In genomic region chr6:11496152-11497060, GRCh38 we compare ENCODE assay signal across 8 cellular contexts. TPM values are rescaled to one million over a fixed set of nuclear protein-coding genes. Genes with fewer than 3 reads are reported as not detected.
DNase-seq lines count a peak whose midpoint lies in the region; ATAC-seq lines count a peak whose summit lies in the region.

No MANE protein-coding gene starts in this region.

- H3K27ac ChIP-seq in mesendoderm (ENCODE audit: low read depth, low read length): no peak overlapping the region

- no peak overlapping the region for H3K18ac ChIP-seq in mesendoderm (ENCODE audit: low read length)

- H3K9ac ChIP-seq in mesendoderm (ENCODE audit: low read length): no peak overlapping the region

- H3K4ac ChIP-seq in mesendoderm (ENCODE audit: low read depth, low read length): no peak overlapping the region

- no peaks in the 10 kb centered on the region for H3K27me3 ChIP-seq in mesendoderm (ENCODE audit: insufficient read depth, low read length, poor library complexity)

- H3K4me3 Mint-ChIP-seq in activated CD4-positive, alpha-beta T cell treated with anti-CD3 and anti-CD28 coated beads, Interleukin-2, amount 10 ng/mL, durations not matched to agents 7 days and 5 days: no peak overlapping the region

- H3K36me3 Mint-ChIP-seq in activated CD4-positive, alpha-beta T cell treated with anti-CD3 and anti-CD28 coated beads, Interleukin-2, amount 10 ng/mL, durations not matched to agents 7 days and 5 days (ENCODE audit: low read depth): no peaks in the 10 kb centered on the region

- peaks cover 2% of the 10 kb centered on the region for H3K4me1 Mint-ChIP-seq in activated CD4-positive, alpha-beta T cell treated with anti-CD3 and anti-CD28 coated beads, Interleukin-2, amount 10 ng/mL, durations not matched to agents 7 days and 5 days

- no peak overlapping the region for H2BK5ac ChIP-seq in mesendoderm (ENCODE audit: low read length)

- ATAC-seq in GM19035 (IDR thresholded peaks at IDR 0.05; ENCODE audit: unreplicated experiment) (peak; percentile 74), HG03460 (IDR thresholded peaks at IDR 0.05; ENCODE audit: unreplicated experiment) (peak; percentile 55)

- H3K79me1 ChIP-seq in mesendoderm (ENCODE audit: low read length): no peaks in the 10 kb centered on the region

- no peaks in the 10 kb centered on the region for H3K4me1 ChIP-seq in mesendoderm (ENCODE audit: control insufficient read depth, low read depth, low read length)

- CTCF ChIA-PET in activated CD4-positive, alpha-beta T cell treated with anti-CD3 and anti-CD28 coated beads, Interleukin-2, amount 10 ng/mL, durations not matched to agents 7 days and 5 days (lab: Charles Lee): interaction anchor here (0.6 to 2.7 kb wide), 28 partner anchors 13 to 1045 kb away, joined by 3 to 15 read pairs (median 3); no protein-coding TSS in a partner anchor

- no peak overlapping the region for H2BK120ac ChIP-seq in mesendoderm (ENCODE audit: low read depth, low read length)

- H4K8ac ChIP-seq in mesendoderm (ENCODE audit: low read depth, low read length): no peak overlapping the region

- no peaks in the 10 kb centered on the region for H3K79me2 ChIP-seq in mesendoderm (ENCODE audit: control insufficient read depth, insufficient read depth, low read length)

- no peak overlapping the region for H3K4me2 ChIP-seq in mesendoderm (ENCODE audit: low read length)

- no peak overlapping the region for H4K5ac ChIP-seq in mesendoderm (ENCODE audit: low read length)

- no peak overlapping the region for H3K4me3 ChIP-seq in mesendoderm (ENCODE audit: low read length)

- H2AK5ac ChIP-seq in mesendoderm (ENCODE audit: low read length): no peak overlapping the region

- no peaks in the 10 kb centered on the region for H3K36me3 ChIP-seq in mesendoderm (ENCODE audit: control insufficient read depth, insufficient read depth, low read length)

- peak in 10 of 14 donors; percentile 11 to 70 (median 30) for DNase-seq in C1 segment of cervical spinal cord (lab: John Stamatoyannopoulos, UW)
- DNase-seq in NCI-H69 (lab: John Stamatoyannopoulos, UW): peak; percentile 67
- DNase-seq in activated CD4-positive, alpha-beta T cell treated with anti-CD3 and anti-CD28 coated beads, Interleukin-2, amount 10 ng/mL, durations not matched to agents 7 days and 5 days: peak; percentile 84
- peak; percentile 59 for DNase-seq in effector CD4-positive, alpha-beta T cell
- peak; percentile 83 for DNase-seq in mesendoderm
- peak; percentile 17 to 26 for DNase-seq in stimulated activated CD8-positive, alpha-beta memory T cell treated with anti-CD3 and anti-CD28 coated beads, Interleukin-2, amount 100 ng/mL, for 48 hours (ENCODE audit: low read depth in 2 of 2)

- no peak overlapping the region for H3K27ac Mint-ChIP-seq in activated CD4-positive, alpha-beta T cell treated with anti-CD3 and anti-CD28 coated beads, Interleukin-2, amount 10 ng/mL, durations not matched to agents 7 days and 5 days

- WGBS in mesendoderm (ENCODE audit: extremely low coverage, insufficient coverage, low lambda C conversion rate): no CpG with 5 or more reads among the region's 12 CpGs

- no peaks in the 10 kb centered on the region for H3K27me3 Mint-ChIP-seq in activated CD4-positive, alpha-beta T cell treated with anti-CD3 and anti-CD28 coated beads, Interleukin-2, amount 10 ng/mL, durations not matched to agents 7 days and 5 days

- H3K9me3 Mint-ChIP-seq in activated CD4-positive, alpha-beta T cell treated with anti-CD3 and anti-CD28 coated beads, Interleukin-2, amount 10 ng/mL, durations not matched to agents 7 days and 5 days: no peaks in the 10 kb centered on the region

- POLR2A ChIA-PET in activated CD4-positive, alpha-beta T cell treated with anti-CD3 and anti-CD28 coated beads, Interleukin-2, amount 10 ng/mL, durations not matched to agents 7 days and 5 days (lab: Charles Lee): no interaction called here

- H3K56ac ChIP-seq in mesendoderm (ENCODE audit: low read length): no peak overlapping the region

- H3K23ac ChIP-seq in mesendoderm (ENCODE audit: low read length): no peak overlapping the region

- H2BK15ac ChIP-seq in mesendoderm (replicated peaks; ENCODE audit: low read depth): no peak overlapping the region

RNA-seq across cellular contexts. Expression of gene TMEM170B, which starts 41.1 kb away (rescaled TPM):
- total RNA-seq in activated CD4-positive, alpha-beta T cell treated with anti-CD3 and anti-CD28 coated beads, Interleukin-2, amount 10 ng/mL, durations not matched to agents 7 days and 5 days: under 1 TPM; 0.81 to 0.82 TPM
- polyA plus RNA-seq in mesendoderm (2013, experiment 1 of 2): 1.3 TPM
- 1.3 TPM for polyA plus RNA-seq in mesendoderm (2013, experiment 2 of 2)

Comparison
In these comparisons a context has a peak if more than half of its experiments do, and no peak if none do; other contexts are left out.
1. DNase-seq: peak in every context shown above with its lines; median percentile 84 in activated CD4-positive, alpha-beta T cell treated with anti-CD3 and anti-CD28 coated beads, Interleukin-2, amount 10 ng/mL, durations not matched to agents 7 days and 5 days; 83 in mesendoderm; 67 in NCI-H69; 59 in effector CD4-positive, alpha-beta T cell; 30 in C1 segment of cervical spinal cord; 22 in stimulated activated CD8-positive, alpha-beta memory T cell treated with anti-CD3 and anti-CD28 coated beads, Interleukin-2, amount 100 ng/mL, for 48 hours.